ENCODE assay signal across 9 cellular contexts in the genomic region with DNA sequence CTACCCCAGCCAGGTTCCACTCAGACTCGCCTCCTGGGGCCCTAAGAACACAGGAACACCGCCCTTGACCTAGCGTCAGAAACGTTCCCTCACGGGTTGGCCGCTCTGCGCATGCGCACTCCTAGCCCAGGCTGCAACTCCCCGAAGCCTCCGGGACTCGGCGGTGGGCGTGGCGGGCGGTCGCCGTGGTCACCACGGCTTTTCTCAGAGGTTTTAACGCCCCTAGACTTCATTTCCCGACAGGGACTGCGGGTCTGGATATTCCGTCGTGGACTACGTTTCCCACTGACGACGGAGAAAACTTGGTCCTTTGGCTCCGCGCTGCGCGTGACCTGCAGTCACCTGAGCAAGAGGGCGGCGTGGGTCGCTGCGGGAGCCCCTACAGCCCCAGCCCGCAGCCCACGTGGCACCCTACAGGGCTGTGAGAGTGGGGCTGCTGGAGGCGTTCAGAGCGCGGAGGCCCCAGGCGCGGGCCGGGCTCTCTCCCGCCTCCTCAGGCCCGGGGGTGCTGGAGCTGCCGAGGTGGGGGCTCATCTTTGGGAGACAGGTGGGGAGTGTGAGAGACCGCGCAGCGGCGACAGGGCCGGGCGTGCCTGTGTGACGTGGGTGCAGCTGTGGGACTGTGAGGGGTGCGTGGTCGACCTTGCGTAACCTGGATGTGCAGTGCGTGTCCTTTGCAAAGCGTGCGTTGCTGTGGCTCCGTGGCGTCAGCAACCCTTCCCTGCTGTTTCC. TPM values are rescaled to one million over a fixed set of nuclear protein-coding genes. Genes with fewer than 3 reads are reported as not detected.
A peak's percentile ranks its signal among the peaks of the same experiment; 100 is the strongest.
DNase-seq lines count a peak whose midpoint lies in the region; ATAC-seq and TF ChIP-seq lines count a peak whose summit lies in the region.
"Had no signal": no experiment of that assay in that cellular context is flagged by ENCODE, and none has a peak within 500 bp of the region (broad histone marks: within the 10 kb centered on the region; RNA-seq: fewer than 3 reads in every experiment).

No MANE protein-coding gene starts in this region.

- no peak overlapping the region for H3K4me3 ChIP-seq in GM06990 (replicated peaks; ENCODE audit: low read depth, low read length)

- peak; percentile 35 for ATAC-seq in left lobe of liver
- no peak for ATAC-seq in HG03097 (IDR thresholded peaks at IDR 0.05; ENCODE audit: low FRiP score, unreplicated experiment)
- ATAC-seq in HG03095 (IDR thresholded peaks at IDR 0.05; ENCODE audit: unreplicated experiment), result no peak

- no peaks in the 10 kb centered on the region for H3K36me3 ChIP-seq in GM06990 (ENCODE audit: control insufficient read depth, insufficient read depth, low read length)

- POLR2A ChIA-PET in RWPE1 (lab: Yijun Ruan, JAX; ENCODE audit: low non-redundant PET), result no interaction called here

- H3K27ac ChIP-seq in RWPE1, result no peak overlapping the region
- H3K27ac ChIP-seq: KMS-11 had no signal

- DNase-seq in GM06990 (ENCODE audit: extremely low read depth, insufficient read length), result peak; percentile 20
- DNase-seq in RWPE1 (ENCODE audit: low spot score), result peak; percentile 4
- DNase-seq in dermis blood vessel endothelial cell, result peak; percentile 54
- peak; percentile 51 for DNase-seq in left lobe of liver (ENCODE audit: low spot score)
- peak; percentile 6 to 30 for DNase-seq in stimulated activated CD4-positive, alpha-beta T cell treated with anti-CD3 and anti-CD28 coated beads, Interleukin-15, amount 100 ng/mL, for 48 hours (ENCODE audit: low read depth in 2 of 2)
- DNase-seq in SHP77 treated with DMSO at 0.1 percent for 48 hours (lab: John Stamatoyannopoulos, UW), result no peak

- CTCF ChIA-PET in RWPE1 (lab: Yijun Ruan, JAX), result no interaction called here

- TF ChIP-seq CTCF in GM06990 (IDR thresholded peaks at IDR 0.05; ENCODE audit: insufficient read depth, low read length, poor library complexity, severe bottlenecking) (no peak), RWPE1 (conservative IDR thresholded peaks at IDR 0.05; ENCODE audit: low read depth) (no peak)

- H3K27me3 ChIP-seq in GM06990 (replicated peaks; ENCODE audit: control insufficient read depth, insufficient read depth, low read length), result no peaks in the 10 kb centered on the region

RNA-seq across cellular contexts. Expression of a gene that starts 38.0 kb away (rescaled TPM):
- total RNA-seq in dermis blood vessel endothelial cell (4.8 and 4.9 TPM in 2 replicates), left lobe of liver (6.5 TPM)
